ENCODE assay signal across 8 cellular contexts in the genomic region with DNA sequence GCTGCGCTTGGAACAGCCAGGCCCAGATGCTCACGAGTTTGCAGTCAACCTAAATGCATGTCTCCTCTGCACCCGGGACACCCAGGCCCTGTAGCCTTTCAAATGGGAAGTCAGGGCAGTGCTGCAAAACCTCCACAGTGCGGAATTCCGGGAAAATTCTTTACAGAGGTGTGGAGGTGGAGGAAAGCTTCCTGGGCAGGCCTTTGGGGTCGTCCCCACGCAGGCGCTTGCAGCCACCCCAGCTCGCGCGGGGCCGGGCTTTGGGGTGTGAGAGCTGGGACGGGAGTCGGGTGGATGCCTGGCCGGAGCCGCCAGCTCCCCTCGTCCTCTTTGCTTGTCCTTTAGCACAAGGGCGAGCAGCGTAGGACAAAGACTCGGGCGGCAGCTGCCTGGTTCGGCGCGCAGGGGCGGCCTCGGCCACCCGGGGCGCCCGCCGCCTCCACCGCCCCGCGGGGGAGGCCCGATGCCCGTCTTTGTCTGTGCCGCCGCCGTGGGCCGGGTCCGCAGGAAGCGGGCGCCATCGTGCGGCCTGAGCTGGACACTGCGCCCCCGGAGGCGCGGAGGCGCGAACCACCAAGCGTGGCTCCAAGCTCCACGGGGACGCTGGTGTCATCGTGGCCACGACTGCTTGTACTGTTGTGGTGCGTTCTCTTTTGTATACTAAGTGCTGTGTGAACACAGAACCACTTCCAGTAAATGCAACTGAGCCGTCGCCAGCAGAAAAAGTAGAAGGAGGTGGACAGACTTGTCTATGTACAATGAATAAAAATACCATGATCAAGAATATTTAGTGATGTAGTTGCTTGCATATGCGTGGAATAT. TPM values are rescaled to one million over a fixed set of nuclear protein-coding genes. Genes with fewer than 3 reads are reported as not detected.
A peak's percentile ranks its signal among the peaks of the same experiment; 100 is the strongest.
DNase-seq lines count a peak whose midpoint lies in the region; ATAC-seq lines count a peak whose summit lies in the region.

No MANE protein-coding gene starts in this region.

- H3K27ac ChIP-seq in mesodermal cell (ENCODE audit: low read depth, low read length, severe bottlenecking), result no peak overlapping the region

- 9 to 10% methylated on average over 39 to 49 of the region's 59 CpGs for WGBS in mesodermal cell (ENCODE audit: insufficient coverage in 2 of 2), 2 experiments

- H3K27ac Mint-ChIP-seq in activated CD4-positive, alpha-beta memory T cell treated with anti-CD3 and anti-CD28 coated beads, Interleukin-2, amount 10 ng/mL, durations not matched to agents 7 days and 5 days, result no peak overlapping the region
- H3K27ac Mint-ChIP-seq in effector memory CD8-positive, alpha-beta T cell, result no peak overlapping the region

- CTCF ChIA-PET in activated CD4-positive, alpha-beta memory T cell treated with anti-CD3 and anti-CD28 coated beads, Interleukin-2, amount 10 ng/mL, durations not matched to agents 7 days and 5 days (lab: Charles Lee), result interaction anchor here (0.6 to 3.2 kb wide), 25 partner anchors 9 to 321 kb away, joined by 3 to 57 read pairs (median 4); no protein-coding TSS in a partner anchor

- no peaks in the 10 kb centered on the region for H3K9me3 Mint-ChIP-seq in activated CD4-positive, alpha-beta memory T cell treated with anti-CD3 and anti-CD28 coated beads, Interleukin-2, amount 10 ng/mL, durations not matched to agents 7 days and 5 days
- H3K9me3 Mint-ChIP-seq in effector memory CD8-positive, alpha-beta T cell, result no peaks in the 10 kb centered on the region

- H3K4me3 Mint-ChIP-seq in activated CD4-positive, alpha-beta memory T cell treated with anti-CD3 and anti-CD28 coated beads, Interleukin-2, amount 10 ng/mL, durations not matched to agents 7 days and 5 days, result no peak overlapping the region
- peak overlapping the region; percentile 27 to 50 for H3K4me3 Mint-ChIP-seq in effector memory CD8-positive, alpha-beta T cell

- peak overlapping the region; percentile 32 for H3K4me3 ChIP-seq in mesodermal cell (ENCODE audit: extremely low read depth, insufficient read depth, low read length, poor library complexity, severe bottlenecking)

- H3K36me3 ChIP-seq in mesodermal cell (ENCODE audit: control insufficient read depth, insufficient read depth, low read length), result no peaks in the 10 kb centered on the region

- H3K27me3 Mint-ChIP-seq in activated CD4-positive, alpha-beta memory T cell treated with anti-CD3 and anti-CD28 coated beads, Interleukin-2, amount 10 ng/mL, durations not matched to agents 7 days and 5 days, result peaks cover 47% of the 10 kb centered on the region
- peaks cover 68 to 82% of the 10 kb centered on the region in 2 donors for H3K27me3 Mint-ChIP-seq in effector memory CD8-positive, alpha-beta T cell

- H3K36me3 Mint-ChIP-seq in activated CD4-positive, alpha-beta memory T cell treated with anti-CD3 and anti-CD28 coated beads, Interleukin-2, amount 10 ng/mL, durations not matched to agents 7 days and 5 days (ENCODE audit: low read depth), result no peaks in the 10 kb centered on the region
- no peaks in the 10 kb centered on the region for H3K36me3 Mint-ChIP-seq in effector memory CD8-positive, alpha-beta T cell (ENCODE audit: insufficient read depth)

- peaks cover 2% of the 10 kb centered on the region for H3K4me1 Mint-ChIP-seq in activated CD4-positive, alpha-beta memory T cell treated with anti-CD3 and anti-CD28 coated beads, Interleukin-2, amount 10 ng/mL, durations not matched to agents 7 days and 5 days
- H3K4me1 Mint-ChIP-seq in effector memory CD8-positive, alpha-beta T cell (ENCODE audit: low read depth in 2 of 2), result peaks cover 0 to 3% of the 10 kb centered on the region in 2 donors

- peak; percentile 98 for ATAC-seq in GM18511 (IDR thresholded peaks at IDR 0.05; ENCODE audit: unreplicated experiment)
- peak; percentile 95 for ATAC-seq in HG03045 (IDR thresholded peaks at IDR 0.05; ENCODE audit: unreplicated experiment)
- peak; percentile 87 for ATAC-seq in effector memory CD8-positive, alpha-beta T cell (replicated peaks)

- POLR2A ChIA-PET in activated CD4-positive, alpha-beta memory T cell treated with anti-CD3 and anti-CD28 coated beads, Interleukin-2, amount 10 ng/mL, durations not matched to agents 7 days and 5 days (lab: Charles Lee), result no interaction called here

- DNase-seq in AG08395 (ENCODE audit: low spot score), result peak; percentile 84
- peak; percentile 4 for DNase-seq in NCI-H2196 treated with DMSO at 0.1 percent for 48 hours (lab: John Stamatoyannopoulos, UW; ENCODE audit: unreplicated experiment)
- DNase-seq in activated CD4-positive, alpha-beta memory T cell treated with anti-CD3 and anti-CD28 coated beads, Interleukin-2, amount 10 ng/mL, durations not matched to agents 7 days and 5 days, result peak; percentile 64
- peak; percentile 40 to 55 (median 51) for DNase-seq in effector memory CD8-positive, alpha-beta T cell
- DNase-seq in stimulated activated CD8-positive, alpha-beta memory T cell treated with anti-CD3 and anti-CD28 coated beads, Interleukin-15, amount 100 ng/mL, for 24 hours (ENCODE audit: low read depth), result peak; percentile 51

- H3K4me1 ChIP-seq in mesodermal cell (ENCODE audit: control insufficient read depth, insufficient read depth, low read length, poor library complexity, severe bottlenecking), result no peaks in the 10 kb centered on the region

- H3K9me3 ChIP-seq in mesodermal cell (ENCODE audit: control insufficient read depth, low read length), result no peaks in the 10 kb centered on the region

RNA-seq across cellular contexts. Expression of a gene that starts 28.2 kb away (rescaled TPM):
- total RNA-seq in activated CD4-positive, alpha-beta memory T cell treated with anti-CD3 and anti-CD28 coated beads, Interleukin-2, amount 10 ng/mL, durations not matched to agents 7 days and 5 days, result not detected
- 11.3 TPM for polyA plus RNA-seq in mesodermal cell (2013, experiment 1 of 2)
- polyA plus RNA-seq in mesodermal cell (2013, experiment 2 of 2), result 11.6 TPM

Comparison
In these comparisons a context has a peak if more than half of its experiments do, and no peak if none do; other contexts are left out.
1. DNase-seq: peak in every context shown above with its lines; median percentile 84 in AG08395; 64 in activated CD4-positive, alpha-beta memory T cell treated with anti-CD3 and anti-CD28 coated beads, Interleukin-2, amount 10 ng/mL, durations not matched to agents 7 days and 5 days; 51 in effector memory CD8-positive, alpha-beta T cell; 51 in stimulated activated CD8-positive, alpha-beta memory T cell treated with anti-CD3 and anti-CD28 coated beads, Interleukin-15, amount 100 ng/mL, for 24 hours; 4 in NCI-H2196 treated with DMSO at 0.1 percent for 48 hours.